ENCODE assay signal across 8 cellular contexts in the genomic region with DNA sequence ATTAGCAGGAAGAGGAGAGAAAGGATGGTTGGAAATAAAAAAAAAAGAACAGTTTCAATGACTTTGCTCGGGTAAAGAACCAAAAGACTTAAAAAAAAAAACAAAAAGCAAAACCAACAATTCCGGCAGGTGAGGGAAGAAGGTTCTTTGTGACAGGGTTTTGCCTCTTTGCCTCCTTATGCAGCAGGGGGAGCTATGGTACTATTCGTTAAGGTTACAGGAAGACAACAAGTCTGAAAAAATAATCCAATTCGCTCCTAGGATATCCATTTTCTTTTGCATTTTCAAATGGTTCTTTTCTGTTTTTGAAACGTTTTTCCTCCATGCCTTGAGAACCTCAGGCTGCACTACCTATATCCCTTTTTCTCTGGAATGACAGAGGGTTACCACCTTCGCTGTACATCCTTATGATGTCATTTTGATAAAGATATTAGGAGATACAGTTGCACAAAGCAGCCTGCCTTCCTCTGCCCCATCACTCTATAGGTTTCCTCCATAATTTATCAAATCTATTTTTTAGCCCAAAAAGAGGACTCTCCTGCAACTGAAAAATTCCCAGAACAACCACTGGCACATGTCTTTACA. TPM values are rescaled to one million over a fixed set of nuclear protein-coding genes. Genes with fewer than 3 reads are reported as not detected.
DNase-seq lines count a peak whose midpoint lies in the region; ATAC-seq, FAIRE-seq and TF ChIP-seq lines count a peak whose summit lies in the region.

No MANE protein-coding gene starts in this region.

- ATAC-seq in A549 (peak; percentile 54 to 74; a peak in 4 of 6 replicates), HG02852 (IDR thresholded peaks at IDR 0.05; ENCODE audit: unreplicated experiment) (no peak)

- H3K36me3 ChIP-seq in Karpas-422 (ENCODE audit: insufficient read depth, low read length), result no peaks in the 10 kb centered on the region
- no peaks in the 10 kb centered on the region for H3K36me3 ChIP-seq in Peyer's patch
- no peaks in the 10 kb centered on the region for H3K36me3 ChIP-seq in colonic mucosa
- H3K36me3 ChIP-seq in effector memory CD4-positive, alpha-beta T cell (ENCODE audit: control insufficient read depth, insufficient read depth, low read length), result no peaks in the 10 kb centered on the region

- TF ChIP-seq RAD21 in A549 (conservative IDR thresholded peaks at IDR 0.05 in 1 of 2, IDR thresholded peaks at IDR 0.05 in 1 of 2), result peak; percentile 77

- no peak overlapping the region for H3K27ac ChIP-seq in A549
- H3K27ac ChIP-seq in Karpas-422 (ENCODE audit: low read length), result no peak overlapping the region
- H3K27ac ChIP-seq in Peyer's patch, result no peak overlapping the region
- H3K27ac ChIP-seq in colonic mucosa, result no peak overlapping the region
- H3K27ac ChIP-seq in effector memory CD4-positive, alpha-beta T cell (ENCODE audit: insufficient read depth, low read length, poor library complexity, severe bottlenecking), result no peak overlapping the region

- TF ChIP-seq CTCF in A549 (IDR thresholded peaks at IDR 0.05) (peak; percentile 70), Peyer's patch (IDR thresholded peaks at IDR 0.05) (peak in 4 of 6 experiments; percentile 37 to 51 (median 46)), colonic mucosa (IDR thresholded peaks at IDR 0.05) (peak; percentile 34)

- CTCF ChIA-PET in A549 (lab: Yijun Ruan, JAX), result interaction anchor here (0.6 to 1.5 kb wide), 11 partner anchors 8 to 863 kb away, joined by 3 to 12 read pairs (median 4); no protein-coding TSS in a partner anchor

- FAIRE-seq in A549 (lab: Jason Lieb, UNC), result no peak

- TF ChIP-seq EP300 in A549 (IDR thresholded peaks at IDR 0.05), result no peak

- H3K4me1 ChIP-seq in A549, result peaks cover 19% of the 10 kb centered on the region
- no peaks in the 10 kb centered on the region for H3K4me1 ChIP-seq in Karpas-422 (ENCODE audit: low read length)
- no peaks in the 10 kb centered on the region for H3K4me1 ChIP-seq in Peyer's patch
- H3K4me1 ChIP-seq in colonic mucosa, result no peaks in the 10 kb centered on the region
- no peaks in the 10 kb centered on the region for H3K4me1 ChIP-seq in effector memory CD4-positive, alpha-beta T cell (ENCODE audit: control insufficient read depth, insufficient read depth, low read length, poor library complexity, severe bottlenecking)

- 23% methylated on average over 6 of the region's 6 CpGs for WGBS in A549 (ENCODE audit: missing lambda C conversion rate)

- H3K4me2 ChIP-seq in A549, result peak overlapping the region; percentile 54
- H3K4me2 ChIP-seq in Karpas-422 (ENCODE audit: low read depth, low read length, poor library complexity, severe bottlenecking), result no peak overlapping the region

- H3K79me2 ChIP-seq in Karpas-422 (ENCODE audit: low read length), result no peaks in the 10 kb centered on the region

- H3K9ac ChIP-seq in Karpas-422 (ENCODE audit: low read length) (no peak overlapping the region), colonic mucosa (ENCODE audit: low read depth in 2 of 2, low read length in 2 of 2) (no peak overlapping the region)

- DNase-seq in A549 (ENCODE audit: low read depth in 1 of 2, low spot score in 1 of 2) (peak; percentile 41 to 67), ELF-1 (ENCODE audit: low read depth, low spot score) (peak; percentile 44), Karpas-422 (peak; percentile 81), Peyer's patch (no peak), colonic mucosa (peak; percentile 67), midbrain (lab: John Stamatoyannopoulos, UW) (peak; percentile 30)
- no peak for DNase-seq in effector memory CD4-positive, alpha-beta T cell

- H4K20me1 ChIP-seq in Karpas-422 (ENCODE audit: insufficient read depth, low read depth, low read length), result no peaks in the 10 kb centered on the region

- no peak overlapping the region for H3K4me3 ChIP-seq in A549
- no peak overlapping the region for H3K4me3 ChIP-seq in Karpas-422 (ENCODE audit: low read length)
- H3K4me3 ChIP-seq in Peyer's patch, result no peak overlapping the region
- H3K4me3 ChIP-seq in colonic mucosa, result no peak overlapping the region
- H3K4me3 ChIP-seq in effector memory CD4-positive, alpha-beta T cell (ENCODE audit: insufficient read depth, low read depth, low read length, poor library complexity, severe bottlenecking), result no peak overlapping the region

- intact Hi-C loops in colonic mucosa (cut with DNase I), result no loop called here

- TF ChIP-seq POLR2A in A549 (IDR thresholded peaks at IDR 0.05; ENCODE audit: low read length) (no peak), Peyer's patch (IDR thresholded peaks at IDR 0.05) (no peak)

- no peaks in the 10 kb centered on the region for H3K9me3 ChIP-seq in A549
- no peaks in the 10 kb centered on the region for H3K9me3 ChIP-seq in Karpas-422 (ENCODE audit: low read length)
- no peaks in the 10 kb centered on the region for H3K9me3 ChIP-seq in Peyer's patch
- no peaks in the 10 kb centered on the region for H3K9me3 ChIP-seq in colonic mucosa
- H3K9me3 ChIP-seq in effector memory CD4-positive, alpha-beta T cell (ENCODE audit: control insufficient read depth, low read length), result no peaks in the 10 kb centered on the region

- no peak overlapping the region for H2AFZ ChIP-seq in Karpas-422 (ENCODE audit: low read length)

- H3K9me2 ChIP-seq in Karpas-422 (replicated peaks; ENCODE audit: insufficient read depth, low read length), result no peaks in the 10 kb centered on the region

- no peaks in the 10 kb centered on the region for H3K27me3 ChIP-seq in Karpas-422 (ENCODE audit: low read length)
- no peaks in the 10 kb centered on the region for H3K27me3 ChIP-seq in Peyer's patch
- H3K27me3 ChIP-seq in colonic mucosa, result no peaks in the 10 kb centered on the region
- H3K27me3 ChIP-seq in effector memory CD4-positive, alpha-beta T cell (replicated peaks; ENCODE audit: control insufficient read depth, insufficient read depth, low read length, poor library complexity, severe bottlenecking), result no peaks in the 10 kb centered on the region

- POLR2A ChIA-PET in A549 (lab: Yijun Ruan, JAX), result no interaction called here

TF ChIP-seq in A549, 52 proteins besides CTCF, POLR2A, EP300 and RAD21:
- no peak for TF ChIP-seq NPAS2 (CRISPR knock-in tag; IDR thresholded peaks at IDR 0.05; ENCODE audit: borderline replicate concordance)
- TF ChIP-seq SMC3 (IDR thresholded peaks at IDR 0.05), result peak; percentile 56

RNA-seq across cellular contexts. Expression of a gene that starts 55.0 kb away (rescaled TPM):
- polyA plus RNA-seq in A549 (2011; rRNA removed) (4.3 and 6.0 TPM in 2 replicates), A549 (2017; fragmentation: RNase III; extraction: RNeasy Plus Mini Kit Qiagen cat#74134 plus additional on column Dnase treatment) (2.2 to 2.5 TPM (median 2.5 TPM) in 3 replicates)
- polyA plus RNA-seq in A549 (2012; cell fraction: cytosol; rRNA removed), result 1.3 and 1.6 TPM in 2 replicates
- 0.78 and 1.0 TPM in 2 replicates for polyA plus RNA-seq in A549 (2012; cell fraction: nucleus; rRNA removed)
- polyA minus RNA-seq in A549 (2011; rRNA and poly(A)+ RNA removed), result 1.4 and 1.9 TPM in 2 replicates
- 0.11 TPM in 1 of 2 replicates, not detected in the other for total RNA-seq in Karpas-422 (2014; rRNA removed; shearing (Covaris generic); ENCODE audit: low replicate concordance)
- total RNA-seq in Peyer's patch (not detected), colonic mucosa (1 to 10 TPM; 1.7 to 1.8 TPM)

Comparison
In these comparisons a context has a peak if more than half of its experiments do, and no peak if none do; other contexts are left out.
1. DNase-seq: peak in A549 (2 of 2), ELF-1 (single experiment), Karpas-422 (single experiment), colonic mucosa (single experiment) and midbrain (single experiment); none in Peyer's patch (0 of 3) and effector memory CD4-positive, alpha-beta T cell (0 of 3).
2. Peak in every context shown above with its lines, with median percentiles within 50 percentile points of each other: CTCF ChIP-seq.